ENCODE assay signal across 10 cellular contexts in genomic region chr10:16799621-16800020, GRCh38. TPM values are rescaled to one million over a fixed set of nuclear protein-coding genes. Genes with fewer than 3 reads are reported as not detected.
DNase-seq lines count a peak whose midpoint lies in the region; ATAC-seq and TF ChIP-seq lines count a peak whose summit lies in the region.
"Had no signal": no experiment of that assay in that cellular context is flagged by ENCODE, and none has a peak within 500 bp of the region (broad histone marks: within the 10 kb centered on the region; RNA-seq: fewer than 3 reads in every experiment).

No MANE protein-coding gene starts in this region.

- H3K4me1 Mint-ChIP-seq in endodermal cell (peaks cover 7% of the 10 kb centered on the region), HFFc6 (ENCODE audit: low read depth) (peaks cover 42% of the 10 kb centered on the region)

- peaks cover 8% of the 10 kb centered on the region for H3K9me3 ChIP-seq in endodermal cell (ENCODE audit: control insufficient read depth, low read length)

- peak; percentile 27 for DNase-seq in GM20000 (ENCODE audit: low spot score)
- peak; percentile 67 for DNase-seq in endodermal cell
- no peak for DNase-seq in NCI-H1092 treated with DMSO at 0.1 percent for 48 hours (lab: John Stamatoyannopoulos, UW)
- no peak for DNase-seq in occipital lobe (lab: John Stamatoyannopoulos, UW)
- DNase-seq in glomerular visceral epithelial cell (ENCODE audit: extremely low spot score), result no peak
- DNase-seq in HFFc6, result no peak
- DNase-seq: mesenchymal stem cell, NCI-H524 treated with DMSO at 0.1 percent for 48 hours had no signal

- no peak for TF ChIP-seq CTCF in GM20000 (IDR thresholded peaks at IDR 0.05; ENCODE audit: extremely low read depth, missing control alignments)
- TF ChIP-seq CTCF in endodermal cell (conservative IDR thresholded peaks at IDR 0.05), result no peak
- no peak for TF ChIP-seq CTCF in HFFc6 (IDR thresholded peaks at IDR 0.05)

- H3K36me3 ChIP-seq in endodermal cell (ENCODE audit: control insufficient read depth, insufficient read depth, low read length), result peaks cover 10% of the 10 kb centered on the region

- no peak overlapping the region for H3K9ac ChIP-seq in endodermal cell (ENCODE audit: extremely low read depth, low read length, poor library complexity, severe bottlenecking)

- H3K4me3 Mint-ChIP-seq in endodermal cell (no peak overlapping the region), HFFc6 (no peak overlapping the region)

- no peak overlapping the region for H3K4me3 ChIP-seq in endodermal cell (ENCODE audit: low read length)

- H3K27ac ChIP-seq in endodermal cell (ENCODE audit: low read depth, low read length), result no peak overlapping the region

- H3K27ac Mint-ChIP-seq in endodermal cell, result peak overlapping the region; percentile 68
- H3K27ac Mint-ChIP-seq in HFFc6, result no peak overlapping the region

- H3K27me3 ChIP-seq in endodermal cell (ENCODE audit: control insufficient read depth, insufficient read depth, low read length, poor library complexity, severe bottlenecking), result no peaks in the 10 kb centered on the region

- 92% methylated on average over 4 to 8 of the region's 8 CpGs for WGBS in endodermal cell (ENCODE audit: insufficient coverage in 1 of 2, insufficient read length in 1 of 2), 2 experiments

- H3K27me3 Mint-ChIP-seq in endodermal cell (ENCODE audit: insufficient read depth), result no peaks in the 10 kb centered on the region
- no peaks in the 10 kb centered on the region for H3K27me3 Mint-ChIP-seq in HFFc6 (ENCODE audit: insufficient read depth)

- peaks cover 16% of the 10 kb centered on the region for H3K9me3 Mint-ChIP-seq in endodermal cell
- H3K9me3 Mint-ChIP-seq in HFFc6, result no peaks in the 10 kb centered on the region

- ATAC-seq in GM18858 (IDR thresholded peaks at IDR 0.05; ENCODE audit: unreplicated experiment), result peak; percentile 85
- ATAC-seq in HG03066 (IDR thresholded peaks at IDR 0.05; ENCODE audit: low read depth, unreplicated experiment), result peak; percentile 74

- no peaks in the 10 kb centered on the region for H3K4me1 ChIP-seq in endodermal cell (ENCODE audit: control insufficient read depth, insufficient read depth, low read length)

- H3K36me3 Mint-ChIP-seq in endodermal cell (ENCODE audit: low read depth) (peaks cover 16% of the 10 kb centered on the region), HFFc6 (ENCODE audit: low read depth) (peaks cover 9% of the 10 kb centered on the region)

RNA-seq across cellular contexts. Expression of gene RSU1, which starts 17.6 kb away (rescaled TPM):
- total RNA-seq in endodermal cell (10 to 100 TPM; 39.5 to 46.4 TPM), occipital lobe (29.6 TPM)
- polyA plus RNA-seq in endodermal cell (2013, experiment 1 of 2), result 45.8 TPM
- 40.9 TPM for polyA plus RNA-seq in endodermal cell (2013, experiment 2 of 2)
- total RNA-seq in HFFc6 (2021; fragmentation: NEBNext Ultra II Directional; extraction: Animal tissue kit (Norgen Biotek cat#: 25700)), result 100 to 1,000 TPM; 182 to 239 (median 205) TPM

Comparison
In these comparisons a context has a peak if more than half of its experiments do, and no peak if none do; other contexts are left out.
1. DNase-seq: peak in GM20000 (single experiment) and endodermal cell (single experiment); none in NCI-H1092 treated with DMSO at 0.1 percent for 48 hours (single experiment), occipital lobe (single experiment), glomerular visceral epithelial cell (single experiment) and HFFc6 (single experiment).